In genomic region chr9:8486095-8486494, GRCh38 we compare ENCODE assay signal across 9 cellular contexts.
A peak's percentile ranks its signal among the peaks of the same experiment; 100 is the strongest.
DNase-seq lines count a peak whose midpoint lies in the region; ATAC-seq and TF ChIP-seq lines count a peak whose summit lies in the region.
"Had no signal": no experiment of that assay in that cellular context is flagged by ENCODE, and none has a peak within 500 bp of the region (broad histone marks: within the 10 kb centered on the region; RNA-seq: fewer than 3 reads in every experiment).

No MANE protein-coding gene starts in this region.

- H3K9ac ChIP-seq in MM.1S (ENCODE audit: low read length): no peak overlapping the region

- H3K9me3 ChIP-seq in left lung (no peaks in the 10 kb centered on the region), MM.1S (replicated peaks; ENCODE audit: insufficient read depth, low read length) (no peaks in the 10 kb centered on the region)

- H3K27ac Mint-ChIP-seq in Calu3 (ENCODE audit: unreplicated experiment) (no peak overlapping the region), chondrocyte (ENCODE audit: unreplicated experiment) (no peak overlapping the region)

- TF ChIP-seq CTCF in Calu3 (IDR thresholded peaks at IDR 0.05; ENCODE audit: unreplicated experiment): no peak
- peak; percentile 69 for TF ChIP-seq CTCF in chondrocyte (IDR thresholded peaks at IDR 0.05)
- peak in 1 of 2 donors; percentile 14 for TF ChIP-seq CTCF in left lung (IDR thresholded peaks at IDR 0.05)
- TF ChIP-seq CTCF in MM.1S (IDR thresholded peaks at IDR 0.05; ENCODE audit: low read length): no peak

- H4K20me1 ChIP-seq in MM.1S (ENCODE audit: insufficient read depth, low read length): no peaks in the 10 kb centered on the region

- ATAC-seq in left lung (peak; percentile 34), GM21515 (IDR thresholded peaks at IDR 0.05; ENCODE audit: unreplicated experiment) (no peak), GM21367 (IDR thresholded peaks at IDR 0.05; ENCODE audit: unreplicated experiment) (no peak)

- H3K4me3 Mint-ChIP-seq in Calu3 (ENCODE audit: low read depth, unreplicated experiment) (no peak overlapping the region), chondrocyte (ENCODE audit: unreplicated experiment) (no peak overlapping the region)

- H3K4me3 ChIP-seq in left lung (no peak overlapping the region), MM.1S (ENCODE audit: low read length) (no peak overlapping the region)

- H3K9me3 Mint-ChIP-seq in Calu3 (ENCODE audit: low read depth, unreplicated experiment) (no peaks in the 10 kb centered on the region), chondrocyte (ENCODE audit: low read depth) (no peaks in the 10 kb centered on the region)

- CTCF ChIA-PET in Calu3 (lab: Charles Lee): no interaction called here

- H3K4me2 ChIP-seq in MM.1S (ENCODE audit: low read depth, low read length): no peak overlapping the region

- H3K36me3 Mint-ChIP-seq in Calu3 (ENCODE audit: insufficient read depth, unreplicated experiment) (no peaks in the 10 kb centered on the region), chondrocyte (ENCODE audit: low read depth) (no peaks in the 10 kb centered on the region)

- H3K36me3 ChIP-seq in left lung: no peaks in the 10 kb centered on the region
- H3K36me3 ChIP-seq in MM.1S (replicated peaks; ENCODE audit: insufficient read depth, low read length): no peaks in the 10 kb centered on the region

- no peaks in the 10 kb centered on the region for H3K4me1 Mint-ChIP-seq in Calu3 (ENCODE audit: low read depth, unreplicated experiment)
- H3K4me1 Mint-ChIP-seq in chondrocyte (ENCODE audit: low read depth): no peaks in the 10 kb centered on the region

- no peaks in the 10 kb centered on the region for H3K79me2 ChIP-seq in MM.1S (ENCODE audit: low read length)

- H3F3A ChIP-seq in MM.1S (ENCODE audit: insufficient read depth, low read length): no peaks in the 10 kb centered on the region

- peak; percentile 1 for DNase-seq in Calu3
- DNase-seq in NCI-H1092 treated with DMSO at 0.1 percent for 48 hours (lab: John Stamatoyannopoulos, UW): peak; percentile 58
- DNase-seq in chondrocyte (ENCODE audit: low spot score): no peak
- DNase-seq in left lung: no peak
- DNase-seq in MM.1S: no peak
- no peak for DNase-seq in activated CD4-positive, CD25-positive, alpha-beta regulatory T cell treated with anti-CD3 and anti-CD28 coated beads, Interleukin-2, amount 50 U/mL, for 72 hours
- DNase-seq: IMR-90 had no signal

- no peak overlapping the region for H2AFZ ChIP-seq in MM.1S (ENCODE audit: low read length)

- no TSS peak for BruUV-seq in Calu3 (replicated peaks; lab: Mats Ljungman, UMichigan)

- H3K27me3 Mint-ChIP-seq in Calu3 (ENCODE audit: unreplicated experiment): no peaks in the 10 kb centered on the region
- no peaks in the 10 kb centered on the region for H3K27me3 Mint-ChIP-seq in chondrocyte (ENCODE audit: low read depth)

- H3K27ac ChIP-seq in left lung (no peak overlapping the region), MM.1S (ENCODE audit: low read length) (no peak overlapping the region)

- H3K4me1 ChIP-seq in left lung (no peaks in the 10 kb centered on the region), MM.1S (ENCODE audit: low read length) (no peaks in the 10 kb centered on the region)

- H3K9me2 ChIP-seq in MM.1S (replicated peaks; ENCODE audit: insufficient read depth, low read length): no peaks in the 10 kb centered on the region

- intact Hi-C loops in Calu3 (cut with micrococcal nuclease; ENCODE audit: unreplicated experiment): no loop called here
- intact Hi-C loops in left lung (cut with DNase I): no loop called here

- no peaks in the 10 kb centered on the region for H3K27me3 ChIP-seq in left lung
- no peaks in the 10 kb centered on the region for H3K27me3 ChIP-seq in MM.1S (replicated peaks; ENCODE audit: insufficient read depth, low read length)

Comparison
In these comparisons a context has a peak if more than half of its experiments do, and no peak if none do; other contexts are left out.
1. DNase-seq: peak in Calu3 (single experiment) and NCI-H1092 treated with DMSO at 0.1 percent for 48 hours (single experiment); none in chondrocyte (single experiment), left lung (0 of 2), MM.1S (single experiment) and activated CD4-positive, CD25-positive, alpha-beta regulatory T cell treated with anti-CD3 and anti-CD28 coated beads, Interleukin-2, amount 50 U/mL, for 72 hours (single experiment).